Comparison of ENCODE assay signal across 18 cellular contexts in the genomic region with DNA sequence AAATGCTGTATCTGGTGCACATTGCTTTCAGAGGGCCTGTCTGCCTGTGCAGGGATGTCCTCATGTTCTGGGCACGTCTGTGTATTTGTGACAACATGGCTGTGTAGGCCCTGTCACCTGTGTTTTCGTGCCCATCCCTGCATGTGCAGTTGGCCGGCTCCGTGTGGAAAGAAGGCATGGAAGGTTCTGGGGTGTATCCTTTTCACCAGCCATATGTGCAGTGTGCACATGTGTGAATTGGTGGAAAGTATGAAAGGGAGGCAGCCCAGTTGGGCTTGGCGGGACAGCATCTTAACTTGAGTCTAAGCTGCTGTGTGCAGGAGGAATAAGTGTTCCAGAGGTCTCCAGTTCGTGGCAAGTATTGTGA. TPM values are rescaled to one million over a fixed set of nuclear protein-coding genes. Genes with fewer than 3 reads are reported as not detected.
DNase-seq lines count a peak whose midpoint lies in the region; ATAC-seq and TF ChIP-seq lines count a peak whose summit lies in the region.
"Had no signal": no experiment of that assay in that cellular context is flagged by ENCODE, and none has a peak within 500 bp of the region (broad histone marks: within the 10 kb centered on the region; RNA-seq: fewer than 3 reads in every experiment).

No MANE protein-coding gene starts in this region.

- peak; percentile 50 for DNase-seq in activated effector memory CD4-positive, alpha-beta T cell treated with anti-CD3 and anti-CD28 coated beads, Interleukin-2, amount 50 U/mL, for 16 hours
- no peak for DNase-seq in activated effector memory CD4-positive, alpha-beta T cell treated with Interleukin-2 at 50 U/mL for 16 hours
- DNase-seq in adipocyte (ENCODE audit: low read depth) (peak; percentile 25), lower lobe of right lung (no peak), smooth muscle cell (lab: John Stamatoyannopoulos, UW; ENCODE audit: unreplicated experiment) (no peak), tibial nerve (ENCODE audit: low spot score in 2 of 2) (no peak)
- DNase-seq in activated CD4-positive, alpha-beta T cell treated with anti-CD3 and anti-CD28 coated beads, Interleukin-2, amount 50 U/mL, for 48 hours, result no peak
- DNase-seq: activated CD4-positive, alpha-beta T cell treated with anti-CD3 and anti-CD28 coated beads, Interleukin-2, amount 10 ng/mL, durations not matched to agents 7 days and 5 days; activated T-cell treated with anti-CD3 and anti-CD28 coated beads, Interleukin-2, amount 50 U/mL, for 48 hours; effector CD4-positive, alpha-beta T cell; GDM1; NCI-H187; RPMI8226; stomach; T-helper 9 cell had no signal

- no peak for TF ChIP-seq EP300 in tibial nerve (IDR thresholded peaks at IDR 0.05)

- WGBS in smooth muscle cell (ENCODE audit: low lambda C conversion rate), result 85% methylated on average over 6 of the region's 6 CpGs
- 72 to 78% methylated on average over 6 of the region's 6 CpGs for WGBS in tibial nerve, 2 donors

- H3K9me3 ChIP-seq in adipocyte (ENCODE audit: control insufficient read depth, low read length) (no peaks in the 10 kb centered on the region), lower lobe of right lung (no peaks in the 10 kb centered on the region), smooth muscle cell (replicated peaks; ENCODE audit: low read depth) (no peaks in the 10 kb centered on the region), tibial nerve (no peaks in the 10 kb centered on the region)
- H3K9me3 ChIP-seq: A549, right atrium auricular region, stomach had no signal

- no peaks in the 10 kb centered on the region for H4K20me1 ChIP-seq in smooth muscle cell (ENCODE audit: low read depth)

- ATAC-seq in lower lobe of right lung, result no peak
- ATAC-seq in GM21381 (IDR thresholded peaks at IDR 0.05; ENCODE audit: unreplicated experiment), result no peak

- TF ChIP-seq POLR2A in tibial nerve (IDR thresholded peaks at IDR 0.05), result no peak

- TF ChIP-seq CTCF in lower lobe of right lung (IDR thresholded peaks at IDR 0.05), result no peak
- TF ChIP-seq CTCF in smooth muscle cell (IDR thresholded peaks at IDR 0.05; ENCODE audit: borderline replicate concordance, insufficient read depth, poor library complexity, severe bottlenecking), result no peak
- no peak for TF ChIP-seq CTCF in tibial nerve (IDR thresholded peaks at IDR 0.05)

- H3K27me3 ChIP-seq in adipocyte (replicated peaks; ENCODE audit: control insufficient read depth, insufficient read depth, low read length) (no peaks in the 10 kb centered on the region), lower lobe of right lung (ENCODE audit: low read depth) (peaks cover 24% of the 10 kb centered on the region), smooth muscle cell (ENCODE audit: low read depth) (no peaks in the 10 kb centered on the region), tibial nerve (peaks cover 0 to 10% of the 10 kb centered on the region in 2 donors)
- H3K27me3 ChIP-seq: right atrium auricular region had no signal

- H3K27ac ChIP-seq in lower lobe of right lung, result no peak overlapping the region
- H3K27ac ChIP-seq in smooth muscle cell (ENCODE audit: low read depth), result no peak overlapping the region
- H3K27ac ChIP-seq in tibial nerve, result peak overlapping the region in 2 of 4 donors; percentile 80 to 81
- H3K27ac ChIP-seq: right atrium auricular region had no signal

- H3K36me3 ChIP-seq in adipocyte (ENCODE audit: control insufficient read depth, insufficient read depth, low read length, severe bottlenecking), result no peaks in the 10 kb centered on the region
- no peaks in the 10 kb centered on the region for H3K36me3 ChIP-seq in lower lobe of right lung
- H3K36me3 ChIP-seq in smooth muscle cell (ENCODE audit: low read depth), result no peaks in the 10 kb centered on the region
- no peaks in the 10 kb centered on the region for H3K36me3 ChIP-seq in tibial nerve
- H3K36me3 ChIP-seq: right atrium auricular region, stomach had no signal

- H3K4me2 ChIP-seq in smooth muscle cell, result peak overlapping the region; percentile 93

- H3K4me1 ChIP-seq in adipocyte (ENCODE audit: control insufficient read depth, insufficient read depth, low read length) (peaks cover 8% of the 10 kb centered on the region), lower lobe of right lung (peaks cover 6% of the 10 kb centered on the region), smooth muscle cell (ENCODE audit: low read depth) (peaks cover 14% of the 10 kb centered on the region), tibial nerve (peaks cover 0 to 53% (median 3%) of the 10 kb centered on the region in 4 donors)
- H3K4me1 ChIP-seq: A549 had no signal

- no peak overlapping the region for H3K9ac ChIP-seq in adipocyte (ENCODE audit: low read length)
- H3K9ac ChIP-seq in smooth muscle cell (ENCODE audit: low read depth), result no peak overlapping the region

- no peak overlapping the region for H2AFZ ChIP-seq in smooth muscle cell (ENCODE audit: low read depth)

- no peak overlapping the region for H3K4me3 ChIP-seq in adipocyte (ENCODE audit: low read length)
- H3K4me3 ChIP-seq in lower lobe of right lung, result peak overlapping the region; percentile 50
- H3K4me3 ChIP-seq in smooth muscle cell, result peak overlapping the region; percentile 55
- peak overlapping the region in 2 of 4 donors; percentile 41 to 59 for H3K4me3 ChIP-seq in tibial nerve

- intact Hi-C loops in lower lobe of right lung (cut with DNase I), result no loop called here

- H3K79me2 ChIP-seq in smooth muscle cell (ENCODE audit: low read depth), result no peaks in the 10 kb centered on the region

- H3F3A ChIP-seq in smooth muscle cell (ENCODE audit: low read depth), result no peaks in the 10 kb centered on the region

RNA-seq across cellular contexts. Expression of a gene that starts 0.6 kb away (rescaled TPM):
- 9.1 TPM for total RNA-seq in lower lobe of right lung
- total RNA-seq in smooth muscle cell, result 2.8 and 5.8 TPM in 2 replicates
- polyA plus RNA-seq in smooth muscle cell, result 2.6 and 3.0 TPM in 2 replicates
- 10 to 100 TPM; 10.7 to 30.6 (median 18.3) TPM for total RNA-seq in tibial nerve
- total RNA-seq: activated CD4-positive, alpha-beta T cell treated with anti-CD3 and anti-CD28 coated beads, Interleukin-2, amount 10 ng/mL, durations not matched to agents 7 days and 5 days had no signal

Comparison
In these comparisons a context has a peak if more than half of its experiments do, and no peak if none do; other contexts are left out.
1. DNase-seq: peak in activated effector memory CD4-positive, alpha-beta T cell treated with anti-CD3 and anti-CD28 coated beads, Interleukin-2, amount 50 U/mL, for 16 hours (single experiment) and adipocyte (single experiment); none in activated effector memory CD4-positive, alpha-beta T cell treated with Interleukin-2 at 50 U/mL for 16 hours (single experiment), lower lobe of right lung (single experiment), smooth muscle cell (single experiment), activated CD4-positive, alpha-beta T cell treated with anti-CD3 and anti-CD28 coated beads, Interleukin-2, amount 50 U/mL, for 48 hours (0 of 2) and tibial nerve (0 of 2).